In the genomic region with DNA sequence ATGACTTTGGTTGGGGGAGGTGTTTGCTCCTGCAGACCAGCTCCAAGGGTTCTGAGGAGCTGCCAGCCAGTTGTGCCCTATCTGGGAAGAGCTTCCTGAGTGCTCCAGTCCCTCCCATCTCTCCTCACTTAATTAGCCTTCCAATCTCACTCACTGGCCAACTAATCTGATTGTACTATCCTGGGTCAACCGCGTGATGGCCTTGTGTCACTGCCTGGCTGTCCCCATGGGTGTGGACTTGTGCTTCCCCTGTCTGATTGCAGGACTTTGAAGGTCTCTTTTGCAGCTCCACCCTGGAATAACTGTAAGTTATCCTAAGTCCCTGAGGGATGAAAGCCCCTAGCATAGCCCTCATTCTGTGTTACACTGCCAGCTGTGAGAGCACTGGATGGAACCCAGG, we compare ENCODE assay signal across 1 cellular context.
A peak's percentile ranks its signal among the peaks of the same experiment; 100 is the strongest.
TF ChIP-seq lines count a peak whose summit lies in the region.

No MANE protein-coding gene starts in this region.

TF ChIP-seq in K562, 482 proteins besides CTCF, POLR2A, EP300 and RAD21 (continued from another document):
- no peak for TF ChIP-seq JUN (IDR thresholded peaks at IDR 0.05; ENCODE audit: borderline replicate concordance, low read depth, low read length)
- TF ChIP-seq JUN (CRISPR knock-in tag; IDR thresholded peaks at IDR 0.05; ENCODE audit: borderline replicate concordance) = no peak
- TF ChIP-seq MEIS2 (IDR thresholded peaks at IDR 0.05; ENCODE audit: partially characterized antibody) = peak; percentile 13
- peak; percentile 31; the same call in 1 of the 2 replicates for TF ChIP-seq CTBP1 (IDR thresholded peaks at IDR 0.05; ENCODE audit: borderline replicate concordance)
